ENCODE assay signal across 28 cellular contexts in genomic region chr6:144165784-144166183, GRCh38. TPM values are rescaled to one million over a fixed set of nuclear protein-coding genes. Genes with fewer than 3 reads are reported as not detected.
"Had no signal": no experiment of that assay in that cellular context is flagged by ENCODE, and none has a peak within 500 bp of the region (broad histone marks: within the 10 kb centered on the region; RNA-seq: fewer than 3 reads in every experiment).

No MANE protein-coding gene starts in this region.

- H3K4me1 ChIP-seq: colonic mucosa, gastrocnemius medialis, parathyroid adenoma, right atrium auricular region, testis, tibial artery had no signal

- H3K27me3 ChIP-seq: colonic mucosa, gastrocnemius medialis, right atrium auricular region, testis, tibial artery had no signal

- ATAC-seq: esophagus mucosa; gastrocnemius medialis; mucosa of descending colon; natural killer cell treated with Interleukin-12 subunit alpha and Interleukin-12 subunit beta and Interleukin-15 and Interleukin-18, amount 100 ng/mL, for 72 hours; sciatic nerve; stimulated activated naive CD8-positive, alpha-beta T cell treated with anti-CD3 and anti-CD28 coated beads, Interleukin-15, amount 100 ng/mL, for 72 hours had no signal

- H3K36me3 ChIP-seq: colonic mucosa, gastrocnemius medialis, right atrium auricular region, tibial artery had no signal

- H3K9me3 ChIP-seq: colonic mucosa, gastrocnemius medialis, mucosa of descending colon, testis, tibial artery had no signal

- H3K27ac ChIP-seq: colonic mucosa, epithelial cell of prostate, gastrocnemius medialis, parathyroid adenoma, right atrium auricular region, testis, tibial artery had no signal

- DNase-seq: colonic mucosa; effector CD8-positive, alpha-beta T cell; endodermal cell; foreskin fibroblast; gastrocnemius medialis; head of caudate nucleus; mucosa of descending colon; naive B cell; stimulated activated CD4-positive, alpha-beta T cell treated with anti-CD3 and anti-CD28 coated beads, Interleukin-12 subunit alpha, Interleukin-12 subunit beta, amount 100 ng/mL, for 4 hours; stimulated activated CD4-positive, alpha-beta T cell treated with anti-CD3 and anti-CD28 coated beads, Interleukin-1b, Interleukin-23, amount 100 ng/mL, for 48 hours; stimulated activated CD4-positive, alpha-beta T cell treated with anti-CD3 and anti-CD28 coated beads, Interleukin-4, amount 100 ng/mL, for 1 hour; stimulated activated CD8-positive, alpha-beta memory T cell treated with anti-CD3 and anti-CD28 coated beads, Interleukin-4, amount 100 ng/mL, for 48 hours; stimulated activated naive CD4-positive, alpha-beta T cell; stimulated activated naive CD8-positive, alpha-beta T cell treated with anti-CD3 and anti-CD28 coated beads, Interleukin-15, amount 100 ng/mL, for 72 hours; testis; tibial artery had no signal

- H3K4me3 ChIP-seq: colonic mucosa, gastrocnemius medialis, lung, mucosa of descending colon, right atrium auricular region, smooth muscle cell, testis, tibial artery had no signal

- FAIRE-seq: keratinocyte, urothelium cell line had no signal

RNA-seq across cellular contexts. Expression of gene STX11, which starts 15.5 kb away (rescaled TPM):
- total RNA-seq: neural crest cell, progenitor cell of endocrine pancreas had no signal
